Comparison of ENCODE assay signal across 10 cellular contexts in the genomic region with DNA sequence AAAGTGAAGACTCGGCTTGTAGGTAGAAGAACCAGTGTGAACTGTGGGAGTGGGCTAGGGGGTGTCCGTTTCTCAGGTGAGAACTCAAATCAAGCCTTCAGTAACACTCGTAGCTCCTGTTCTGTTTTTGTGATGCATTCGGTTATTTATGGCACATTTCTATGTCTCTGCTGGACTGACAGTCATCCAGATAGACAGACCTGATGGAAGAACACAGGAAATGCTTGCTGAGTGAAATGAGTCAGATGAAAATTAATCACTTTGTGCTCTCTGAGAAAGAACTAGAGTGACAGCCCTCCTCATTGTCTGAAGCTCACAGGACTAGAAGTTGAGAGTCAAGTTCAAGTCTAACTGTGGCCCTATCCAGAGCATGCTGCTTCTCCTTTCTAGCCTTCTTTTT.
DNase-seq lines count a peak whose midpoint lies in the region; ATAC-seq, FAIRE-seq and TF ChIP-seq lines count a peak whose summit lies in the region.
"Had no signal": no experiment of that assay in that cellular context is flagged by ENCODE, and none has a peak within 500 bp of the region (broad histone marks: within the 10 kb centered on the region; RNA-seq: fewer than 3 reads in every experiment).

No MANE protein-coding gene starts in this region.

- ATAC-seq in GM19395 (IDR thresholded peaks at IDR 0.05; ENCODE audit: unreplicated experiment) = peak; percentile 94
- peak; percentile 87 for ATAC-seq in HG03097 (IDR thresholded peaks at IDR 0.05; ENCODE audit: low FRiP score, unreplicated experiment)

- H3K4me1 ChIP-seq in astrocyte (ENCODE audit: insufficient read depth, low read length) (peaks cover 5% of the 10 kb centered on the region), OCI-LY7 (ENCODE audit: insufficient read depth, low read length, poor library complexity, severe bottlenecking) (no peaks in the 10 kb centered on the region)

- H3K27me3 ChIP-seq in astrocyte (ENCODE audit: insufficient read depth, low read length) = no peaks in the 10 kb centered on the region

- POLR2A ChIA-PET in OCI-LY7 (lab: Charles Lee) = no interaction called here

- FAIRE-seq in astrocyte (lab: Jason Lieb, UNC) = no peak

- H3K4me3 Mint-ChIP-seq in astrocyte (ENCODE audit: unreplicated experiment) = no peak overlapping the region
- H3K4me3 Mint-ChIP-seq: memory B cell had no signal

- H3K27ac ChIP-seq in astrocyte (ENCODE audit: low read depth, low read length) (no peak overlapping the region), OCI-LY7 (ENCODE audit: low read depth, low read length, poor library complexity, severe bottlenecking) (no peak overlapping the region)

- no peak overlapping the region for H3K4me3 ChIP-seq in astrocyte (ENCODE audit: insufficient read depth, low read depth, low read length)
- no peak overlapping the region for H3K4me3 ChIP-seq in OCI-LY7 (ENCODE audit: low read depth, low read length, poor library complexity, severe bottlenecking)

- no peak for TF ChIP-seq CTCF in astrocyte (IDR thresholded peaks at IDR 0.05; ENCODE audit: insufficient read depth, low read depth, low read length)
- no peak for TF ChIP-seq CTCF in OCI-LY7 (conservative IDR thresholded peaks at IDR 0.05; ENCODE audit: low read length)

- H3K36me3 ChIP-seq in astrocyte (ENCODE audit: insufficient read depth, low read length) = no peaks in the 10 kb centered on the region
- no peaks in the 10 kb centered on the region for H3K36me3 ChIP-seq in OCI-LY7 (ENCODE audit: insufficient read depth, low read length)

- H3K4me2 ChIP-seq in astrocyte (ENCODE audit: low read length) = peak overlapping the region; percentile 15
- no peak overlapping the region for H3K4me2 ChIP-seq in OCI-LY7 (ENCODE audit: low read length)

- CTCF ChIA-PET in OCI-LY7 (lab: Charles Lee; ENCODE audit: unreplicated experiment) = no interaction called here

- no peaks in the 10 kb centered on the region for H3K36me3 Mint-ChIP-seq in astrocyte (ENCODE audit: low read depth, unreplicated experiment)
- H3K36me3 Mint-ChIP-seq: memory B cell had no signal

- H3K79me2 ChIP-seq in astrocyte (ENCODE audit: insufficient read depth, low read length) = no peaks in the 10 kb centered on the region
- H3K79me2 ChIP-seq in OCI-LY7 (ENCODE audit: insufficient read depth, low read depth, low read length) = no peaks in the 10 kb centered on the region

- H3K9me2 ChIP-seq in OCI-LY7 (ENCODE audit: insufficient read depth, low read length) = no peaks in the 10 kb centered on the region

- H4K20me1 ChIP-seq in astrocyte (ENCODE audit: insufficient read depth, low read length) (no peaks in the 10 kb centered on the region), OCI-LY7 (ENCODE audit: insufficient read depth, low read length) (no peaks in the 10 kb centered on the region)

- BruUV-seq in OCI-LY7 (replicated peaks; lab: Mats Ljungman, UMichigan) = no TSS peak

- no peaks in the 10 kb centered on the region for H3K9me3 Mint-ChIP-seq in astrocyte (ENCODE audit: unreplicated experiment)
- H3K9me3 Mint-ChIP-seq: memory B cell had no signal

- H2AFZ ChIP-seq in astrocyte (ENCODE audit: low read depth, low read length) (no peak overlapping the region), OCI-LY7 (ENCODE audit: low read length) (no peak overlapping the region)

- H3K9ac ChIP-seq in astrocyte (ENCODE audit: low read length) = no peak overlapping the region

- DNase-seq in ELR (ENCODE audit: low read depth) = peak; percentile 16
- peak; percentile 7 for DNase-seq in astrocyte (ENCODE audit: low read depth)
- DNase-seq in cardiac septum (ENCODE audit: low spot score) = no peak
- DNase-seq in MV-4-11 (lab: John Stamatoyannopoulos, UW) = no peak
- no peak for DNase-seq in OCI-LY7 (ENCODE audit: low spot score)
- DNase-seq in superior temporal gyrus (ENCODE audit: extremely low spot score) = no peak
- DNase-seq: NCI-H748 treated with DMSO at 0.1 percent for 48 hours had no signal

- H3K9me3 ChIP-seq in astrocyte (ENCODE audit: insufficient read depth, low read depth, low read length) = no peaks in the 10 kb centered on the region
- no peaks in the 10 kb centered on the region for H3K9me3 ChIP-seq in OCI-LY7 (ENCODE audit: low read length)

- peaks cover 26% of the 10 kb centered on the region for H3K4me1 Mint-ChIP-seq in astrocyte (ENCODE audit: low read depth, unreplicated experiment)

- no peaks in the 10 kb centered on the region for H3K27me3 Mint-ChIP-seq in astrocyte (ENCODE audit: low read depth, unreplicated experiment)

- intact Hi-C loops in cardiac septum (cut with DNase I) = no loop called here
- intact Hi-C loops in OCI-LY7 (cut with micrococcal nuclease; ENCODE audit: unreplicated experiment) = no loop called here

- peak overlapping the region; percentile 22 for H3K27ac Mint-ChIP-seq in astrocyte (ENCODE audit: unreplicated experiment)
- H3K27ac Mint-ChIP-seq: memory B cell had no signal

Comparison
In these comparisons a context has a peak if more than half of its experiments do, and no peak if none do; other contexts are left out.
1. DNase-seq: peak in ELR (single experiment) and astrocyte (single experiment); none in cardiac septum (single experiment), MV-4-11 (single experiment), OCI-LY7 (single experiment) and superior temporal gyrus (single experiment).